11 cellular contexts compared by ENCODE assay signal in the genomic region with DNA sequence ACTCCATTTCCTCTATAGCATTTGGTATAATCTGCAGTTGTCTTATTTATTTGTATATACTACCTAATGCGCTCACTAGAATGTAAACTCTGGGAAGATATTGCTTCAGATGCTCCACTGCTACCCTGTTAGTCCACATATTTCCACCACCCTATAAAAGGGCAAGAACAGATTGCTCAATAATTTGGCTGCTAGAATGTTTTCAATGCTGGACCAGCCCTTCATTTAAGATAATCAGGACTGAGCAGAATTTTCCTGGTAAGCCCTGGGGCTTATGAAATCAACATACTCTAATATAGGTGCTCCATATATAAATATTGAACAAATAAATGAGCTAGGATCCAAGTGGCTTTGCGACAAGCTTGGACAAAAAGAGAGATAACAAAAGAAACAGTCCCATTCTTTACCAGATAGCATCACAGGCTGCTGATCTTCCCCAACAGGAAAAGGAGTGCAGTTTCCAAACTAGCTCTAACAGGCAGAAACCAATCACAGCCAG. TPM values are rescaled to one million over a fixed set of nuclear protein-coding genes. Genes with fewer than 3 reads are reported as not detected.
DNase-seq lines count a peak whose midpoint lies in the region; ATAC-seq, FAIRE-seq and TF ChIP-seq lines count a peak whose summit lies in the region.
"Had no signal": no experiment of that assay in that cellular context is flagged by ENCODE, and none has a peak within 500 bp of the region (broad histone marks: within the 10 kb centered on the region; RNA-seq: fewer than 3 reads in every experiment).

No MANE protein-coding gene starts in this region.

- ATAC-seq in heart left ventricle (no peak), pancreas (peak in 3 of 4 donors; percentile 15 to 29 (median 23)), GM21360 (IDR thresholded peaks at IDR 0.05; ENCODE audit: unreplicated experiment) (no peak), GM21619 (IDR thresholded peaks at IDR 0.05; ENCODE audit: unreplicated experiment) (no peak)

- H3K4me1 ChIP-seq in heart left ventricle: peaks cover 17 to 98% (median 84%) of the 10 kb centered on the region in 12 donors
- peaks cover 8 to 9% (median 9%) of the 10 kb centered on the region in 3 donors for H3K4me1 ChIP-seq in pancreas

- intact Hi-C loops in heart left ventricle (cut with DNase I): loop anchor here in 1 of 10 donors (5.0 kb wide), 1 partner anchor 36 kb away; no protein-coding TSS in a partner anchor
- intact Hi-C loops in cardiac septum (cut with DNase I): no loop called here
- intact Hi-C loops in pancreas (cut with DNase I): no loop called here

- DNase-seq in heart left ventricle (no peak), cardiac septum (ENCODE audit: low spot score) (no peak), fibroblast of the aortic adventitia (ENCODE audit: low read depth) (peak; percentile 75), pancreas (no peak), coronary artery (ENCODE audit: low spot score) (no peak)
- no peak for DNase-seq in activated T-cell treated with anti-CD3 and anti-CD28 coated beads, Interleukin-2, amount 50 U/mL, for 1 hour
- DNase-seq: activated CD4-positive, alpha-beta T cell treated with anti-CD3 and anti-CD28 coated beads, Interleukin-2, amount 50 U/mL, for 1 hour; NCI-H2171 treated with DMSO at 0.1 percent for 48 hours; T-helper 1 cell had no signal

- TF ChIP-seq CTCF in heart left ventricle (IDR thresholded peaks at IDR 0.05): no peak
- no peak for TF ChIP-seq CTCF in fibroblast of the aortic adventitia (IDR thresholded peaks at IDR 0.05; ENCODE audit: insufficient read depth, low read length)
- no peak for TF ChIP-seq CTCF in pancreas (IDR thresholded peaks at IDR 0.05)
- TF ChIP-seq CTCF in coronary artery (IDR thresholded peaks at IDR 0.05): no peak

- peaks cover 0 to 11% (median 0%) of the 10 kb centered on the region in 9 donors for H3K36me3 ChIP-seq in heart left ventricle
- H3K36me3 ChIP-seq in pancreas: no peaks in the 10 kb centered on the region

- H3K27ac ChIP-seq in heart left ventricle: peak overlapping the region in 9 of 12 donors; percentile 6 to 77 (median 57)
- H3K27ac ChIP-seq in pancreas: no peak overlapping the region
- peak overlapping the region in 1 of 2 donors; percentile 75 for H3K27ac ChIP-seq in coronary artery

- no peak for TF ChIP-seq POLR2A in heart left ventricle (IDR thresholded peaks at IDR 0.05)

- H3K9me3 ChIP-seq in heart left ventricle (no peaks in the 10 kb centered on the region), pancreas (no peaks in the 10 kb centered on the region)

- FAIRE-seq in pancreas (lab: Jason Lieb, UNC): no peak

- H3K4me3 ChIP-seq in heart left ventricle: no peak overlapping the region
- H3K4me3 ChIP-seq in fibroblast of the aortic adventitia (ENCODE audit: low read depth, low read length): no peak overlapping the region
- no peak overlapping the region for H3K4me3 ChIP-seq in pancreas
- no peak overlapping the region for H3K4me3 ChIP-seq in coronary artery

- 71 to 86% (median 84%) methylated on average over 2 of the region's 2 CpGs for WGBS in heart left ventricle, 4 donors
- 89 to 94% methylated on average over 2 of the region's 2 CpGs for WGBS in pancreas, 2 donors

- H3K27me3 ChIP-seq in heart left ventricle (no peaks in the 10 kb centered on the region), pancreas (no peaks in the 10 kb centered on the region)

RNA-seq across cellular contexts. Expression of gene BCAR3, which starts 8.4 kb away (rescaled TPM):
- total RNA-seq in heart left ventricle (10 to 100 TPM in 8 of 9 donors, 1 to 10 TPM in 1; 7.5 to 25.0 (median 17.3) TPM), cardiac septum (6.9 TPM), fibroblast of the aortic adventitia (ENCODE audit: low replicate concordance) (20.6 and 34.4 TPM in 2 replicates), pancreas (1 to 10 TPM; 2.4 to 8.2 (median 4.9) TPM)
- polyA plus RNA-seq in heart left ventricle (1 to 10 TPM; 6.4 to 7.4 TPM), pancreas (1 to 10 TPM; 2.6 to 6.1 TPM)

Comparison
In these comparisons a context has a peak if more than half of its experiments do, and no peak if none do; other contexts are left out.
1. ATAC-seq: peak in pancreas (3 of 4); none in heart left ventricle (0 of 4), GM21360 (single experiment) and GM21619 (single experiment).
2. H3K27ac ChIP-seq: peak in heart left ventricle (9 of 12); none in pancreas (0 of 4).